In genomic region chr2:75202359-75202758, GRCh38 we compare ENCODE assay signal across 41 cellular contexts. TPM values are rescaled to one million over a fixed set of nuclear protein-coding genes. Genes with fewer than 3 reads are reported as not detected.
"Had no signal": no experiment of that assay in that cellular context is flagged by ENCODE, and none has a peak within 500 bp of the region (broad histone marks: within the 10 kb centered on the region; RNA-seq: fewer than 3 reads in every experiment).

No MANE protein-coding gene starts in this region.

- H3K36me3 ChIP-seq: adrenal gland, brain microvascular endothelial cell, cardiac muscle cell had no signal

- H3K27me3 ChIP-seq: body of pancreas had no signal

- H3K4me3 Mint-ChIP-seq: activated B cell treated with CpG ODN at 0.5 μM for 24 hours; activated CD4-positive, alpha-beta memory T cell treated with anti-CD3 and anti-CD28 coated beads for 36 hours; activated CD4-positive, alpha-beta T cell treated with anti-CD3 and anti-CD28 coated beads, Interleukin-2, amount 10 ng/mL, durations not matched to agents 24 days and 14 days; activated CD8-positive, alpha-beta T cell treated with anti-CD3 and anti-CD28 coated beads for 36 hours; activated naive CD4-positive, alpha-beta T cell treated with anti-CD3 and anti-CD28 coated beads for 36 hours; activated naive CD8-positive, alpha-beta T cell treated with anti-CD3 and anti-CD28 coated beads for 36 hours; activated T-cell treated with anti-CD3 and anti-CD28 coated beads, Interleukin-2, amount 50 U/mL, for 4 hours; activated T-cell treated with anti-CD3 and anti-CD28 coated beads, Interleukin-2, amount 50 U/mL, for 72 hours; activated T-helper 1 cell treated with anti-CD3 and anti-CD28 coated beads, Interleukin-12 subunit alpha, Interleukin-12 subunit beta, Interleukin-2, Interleukin-4 antibody, amounts not matched to agents 30 ng/mL and 10 ng/mL and 1 ng/mL, durations not matched to agents 14 hours and 24 hours and 36 hours; activated T-helper 17 cell treated with anti-CD3 and anti-CD28 coated beads, Interleukin-2, amount 50 U/mL, for 72 hours; central memory CD8-positive, alpha-beta T cell; T-cell; T-helper 17 cell had no signal

- H3K27ac ChIP-seq: adrenal gland, body of pancreas, brain microvascular endothelial cell, cardiac muscle cell, VCaP had no signal

- H3K36me3 Mint-ChIP-seq: activated CD4-positive, alpha-beta memory T cell treated with anti-CD3 and anti-CD28 coated beads for 36 hours; activated naive CD4-positive, alpha-beta T cell treated with anti-CD3 and anti-CD28 coated beads, Interleukin-2, amount 50 U/mL, for 72 hours; activated naive CD8-positive, alpha-beta T cell treated with anti-CD3 and anti-CD28 coated beads for 36 hours; T-cell had no signal

- DNase-seq: activated B cell treated with CpG ODN at 0.5 μM for 24 hours; activated CD4-positive, alpha-beta memory T cell treated with anti-CD3 and anti-CD28 coated beads for 36 hours; activated CD4-positive, alpha-beta T cell treated with anti-CD3 and anti-CD28 coated beads for 4 hours; activated CD4-positive, alpha-beta T cell treated with anti-CD3 and anti-CD28 coated beads, Interleukin-2, amount 10 ng/mL, durations not matched to agents 24 days and 14 days; activated CD4-positive, alpha-beta T cell treated with anti-CD3 and anti-CD28 coated beads, Interleukin-2, amount 50 U/mL, for 1 hour; activated CD4-positive, alpha-beta T cell treated with anti-CD3 and anti-CD28 coated beads, Interleukin-2, amount 50 U/mL, for 4 hours; activated CD4-positive, CD25-positive, alpha-beta regulatory T cell treated with anti-CD3 and anti-CD28 coated beads, Interleukin-2, amount 50 U/mL, for 72 hours; activated CD8-positive, alpha-beta memory T cell treated with anti-CD3 and anti-CD28 coated beads, Interleukin-2, amount 50 U/mL, for 4 hours; activated CD8-positive, alpha-beta T cell treated with anti-CD3 and anti-CD28 coated beads for 36 hours; activated effector memory CD4-positive, alpha-beta T cell treated with anti-CD3 and anti-CD28 coated beads, Interleukin-2, amount 50 U/mL, for 16 hours; activated gamma-delta T cell treated with Interleukin-2 at 50 U/mL for 16 hours; activated naive CD4-positive, alpha-beta T cell; activated naive CD4-positive, alpha-beta T cell treated with anti-CD3 and anti-CD28 coated beads for 36 hours; activated naive CD4-positive, alpha-beta T cell treated with anti-CD3 and anti-CD28 coated beads, Interleukin-2, amount 50 U/mL, for 16 hours; activated naive CD8-positive, alpha-beta T cell treated with anti-CD3 and anti-CD28 coated beads for 36 hours; activated T-cell treated with anti-CD3 and anti-CD28 coated beads for 4 hours; activated T-cell treated with anti-CD3 and anti-CD28 coated beads, Interleukin-2, amount 50 U/mL, for 1 hour; activated T-cell treated with anti-CD3 and anti-CD28 coated beads, Interleukin-2, amount 50 U/mL, for 4 hours; activated T-cell treated with anti-CD3 and anti-CD28 coated beads, Interleukin-2, amount 50 U/mL, for 72 hours; adrenal gland; amniotic stem cell; aorta; body of pancreas; brain microvascular endothelial cell; caudate nucleus; cerebellar nuclear complex; T-cell; T-helper 17 cell; T1000 had no signal

- H3K9me3 Mint-ChIP-seq: activated B cell treated with CpG ODN at 0.5 μM for 24 hours; activated CD4-positive, alpha-beta memory T cell treated with anti-CD3 and anti-CD28 coated beads for 36 hours; activated CD4-positive, alpha-beta T cell treated with anti-CD3 and anti-CD28 coated beads, Interleukin-2, amount 10 ng/mL, durations not matched to agents 24 days and 14 days; activated naive CD4-positive, alpha-beta T cell treated with anti-CD3 and anti-CD28 coated beads for 36 hours; activated naive CD4-positive, alpha-beta T cell treated with anti-CD3 and anti-CD28 coated beads, Interleukin-2, amount 50 U/mL, for 72 hours; activated T-cell treated with anti-CD3 and anti-CD28 coated beads, Interleukin-2, amount 50 U/mL, for 4 hours; activated T-helper 1 cell treated with anti-CD3 and anti-CD28 coated beads, Interleukin-12 subunit alpha, Interleukin-12 subunit beta, Interleukin-2, Interleukin-4 antibody, amounts not matched to agents 30 ng/mL and 10 ng/mL and 1 ng/mL, durations not matched to agents 14 hours and 24 hours and 36 hours; central memory CD8-positive, alpha-beta T cell; T-cell had no signal

- H3K4me3 ChIP-seq: adrenal gland, body of pancreas, cardiac muscle cell had no signal

- H3K27ac Mint-ChIP-seq: activated B cell treated with CpG ODN at 0.5 μM for 24 hours; activated CD4-positive, alpha-beta memory T cell treated with anti-CD3 and anti-CD28 coated beads for 36 hours; activated CD4-positive, alpha-beta T cell treated with anti-CD3 and anti-CD28 coated beads, Interleukin-2, amount 10 ng/mL, durations not matched to agents 24 days and 14 days; activated CD8-positive, alpha-beta T cell treated with anti-CD3 and anti-CD28 coated beads for 36 hours; activated naive CD4-positive, alpha-beta T cell treated with anti-CD3 and anti-CD28 coated beads for 36 hours; activated naive CD4-positive, alpha-beta T cell treated with anti-CD3 and anti-CD28 coated beads, Interleukin-2, amount 50 U/mL, for 72 hours; activated naive CD8-positive, alpha-beta T cell treated with anti-CD3 and anti-CD28 coated beads for 36 hours; activated T-cell treated with anti-CD3 and anti-CD28 coated beads, Interleukin-2, amount 50 U/mL, for 72 hours; activated T-helper 1 cell treated with anti-CD3 and anti-CD28 coated beads, Interleukin-12 subunit alpha, Interleukin-12 subunit beta, Interleukin-2, Interleukin-4 antibody, amounts not matched to agents 30 ng/mL and 10 ng/mL and 1 ng/mL, durations not matched to agents 14 hours and 24 hours and 36 hours; activated T-helper 17 cell treated with anti-CD3 and anti-CD28 coated beads, Interleukin-2, amount 50 U/mL, for 72 hours; T-cell; T-helper 17 cell had no signal

- H3K4me1 Mint-ChIP-seq: activated T-helper 17 cell treated with anti-CD3 and anti-CD28 coated beads, Interleukin-2, amount 50 U/mL, for 72 hours; central memory CD8-positive, alpha-beta T cell; T-helper 17 cell had no signal

- H3K9me3 ChIP-seq: adrenal gland, body of pancreas had no signal

RNA-seq across cellular contexts. Expression of gene TACR1, which starts 3.0 kb away (rescaled TPM):
- total RNA-seq: activated B cell treated with CpG ODN at 0.5 μM for 24 hours; activated CD4-positive, alpha-beta memory T cell treated with anti-CD3 and anti-CD28 coated beads for 36 hours; activated CD4-positive, alpha-beta T cell treated with anti-CD3 and anti-CD28 coated beads, Interleukin-2, amount 10 ng/mL, durations not matched to agents 24 days and 14 days; activated CD8-positive, alpha-beta memory T cell treated with anti-CD3 and anti-CD28 coated beads for 36 hours; activated CD8-positive, alpha-beta T cell treated with anti-CD3 and anti-CD28 coated beads for 36 hours; activated naive CD4-positive, alpha-beta T cell treated with anti-CD3 and anti-CD28 coated beads for 36 hours; activated naive CD4-positive, alpha-beta T cell treated with anti-CD3 and anti-CD28 coated beads, Interleukin-2, amount 50 U/mL, for 72 hours; activated naive CD8-positive, alpha-beta T cell treated with anti-CD3 and anti-CD28 coated beads for 36 hours; activated T-cell treated with anti-CD3 and anti-CD28 coated beads, Interleukin-2, amount 50 U/mL, for 4 hours; activated T-cell treated with anti-CD3 and anti-CD28 coated beads, Interleukin-2, amount 50 U/mL, for 72 hours; activated T-helper 1 cell treated with anti-CD3 and anti-CD28 coated beads, Interleukin-12 subunit alpha, Interleukin-12 subunit beta, Interleukin-2, Interleukin-4 antibody, amounts not matched to agents 30 ng/mL and 10 ng/mL and 1 ng/mL, durations not matched to agents 14 hours and 24 hours and 36 hours; activated T-helper 17 cell treated with anti-CD3 and anti-CD28 coated beads, Interleukin-2, amount 50 U/mL, for 72 hours; astrocyte; bronchial epithelial cell; cardiac muscle cell; chondrocyte; T-cell; T-helper 1 cell treated with Interleukin-12 subunit alpha and Interleukin-12 subunit beta and Interleukin-4 antibody, amounts not matched to agents 30 ng/mL and 1 ng/mL, for 36 hours; T-helper 17 cell; T-helper 2 cell treated with Interferon-gamma antibody and Interleukin-4, amounts not matched to agents 100 ng/mL and 5 ng/mL, for 36 hours had no signal
